8 cellular contexts compared by ENCODE assay signal in genomic region chr16:72093448-72094265, GRCh38. TPM values are rescaled to one million over a fixed set of nuclear protein-coding genes. Genes with fewer than 3 reads are reported as not detected.
DNase-seq lines count a peak whose midpoint lies in the region; ATAC-seq and TF ChIP-seq lines count a peak whose summit lies in the region.

TSS of gene DHX38 (plus strand) at chr16:72093847. CDS start at chr16:72096158, 2,311 bp downstream.
TSS of gene TXNL4B (minus strand) at chr16:72093620. CDS start at chr16:72090749, 2,871 bp downstream.

- peak within 1 kb of the TSS; percentile 96 for H3K27ac Mint-ChIP-seq in activated naive CD4-positive, alpha-beta T cell treated with anti-CD3 and anti-CD28 coated beads, Interleukin-2, amount 50 U/mL, for 24 hours

- DNase-seq in GM06990 (ENCODE audit: extremely low read depth, insufficient read length) (peak; percentile 89), NCI-H1092 (lab: John Stamatoyannopoulos, UW) (peak; percentile 99), globus pallidus (ENCODE audit: low spot score) (peak; percentile 100), nucleus accumbens (lab: John Stamatoyannopoulos, UW) (peak; percentile 68 to 99 (median 96)), suprapubic skin (ENCODE audit: low spot score in 2 of 2) (peak; percentile 96)

- H3K4me3 Mint-ChIP-seq in activated naive CD4-positive, alpha-beta T cell treated with anti-CD3 and anti-CD28 coated beads, Interleukin-2, amount 50 U/mL, for 24 hours = peak within 1 kb of the TSS; percentile 99

- peak; percentile 98 for ATAC-seq in HG02588 (IDR thresholded peaks at IDR 0.05; ENCODE audit: unreplicated experiment)
- peak; percentile 99 for ATAC-seq in SK-N-SH treated with all-trans-retinoic acid at 6 μM for 48 hours

- no peaks in the 10 kb centered on the region for H3K9me3 ChIP-seq in suprapubic skin

- TF ChIP-seq EP300 in suprapubic skin (IDR thresholded peaks at IDR 0.05) = no peak

- H3K36me3 ChIP-seq in GM06990 (ENCODE audit: control insufficient read depth, insufficient read depth, low read length) = peaks cover 13% of the 10 kb centered on the region
- peaks cover 45% of the 10 kb centered on the region for H3K36me3 ChIP-seq in suprapubic skin

- no peaks in the 10 kb centered on the region for H3K27me3 Mint-ChIP-seq in activated naive CD4-positive, alpha-beta T cell treated with anti-CD3 and anti-CD28 coated beads, Interleukin-2, amount 50 U/mL, for 24 hours

- WGBS in suprapubic skin = 1% methylated on average over 30 of the region's 43 CpGs

- no peaks in the 10 kb centered on the region for H3K9me3 Mint-ChIP-seq in activated naive CD4-positive, alpha-beta T cell treated with anti-CD3 and anti-CD28 coated beads, Interleukin-2, amount 50 U/mL, for 24 hours

- H3K36me3 Mint-ChIP-seq in activated naive CD4-positive, alpha-beta T cell treated with anti-CD3 and anti-CD28 coated beads, Interleukin-2, amount 50 U/mL, for 24 hours = peaks cover 25% of the 10 kb centered on the region

- H3K4me3 ChIP-seq in GM06990 (replicated peaks; ENCODE audit: low read depth, low read length) (peak within 1 kb of the TSS; percentile 93), suprapubic skin (peak within 1 kb of the TSS; percentile 93)

- H3K4me1 Mint-ChIP-seq in activated naive CD4-positive, alpha-beta T cell treated with anti-CD3 and anti-CD28 coated beads, Interleukin-2, amount 50 U/mL, for 24 hours = peaks cover 58% of the 10 kb centered on the region

- H3K27ac ChIP-seq in suprapubic skin = peak within 1 kb of the TSS; percentile 94

- H3K4me1 ChIP-seq in suprapubic skin = peaks cover 41% of the 10 kb centered on the region

- TF ChIP-seq POLR2A in suprapubic skin (IDR thresholded peaks at IDR 0.05) = peak in 1 of 2 donors; percentile 46

- TF ChIP-seq CTCF in GM06990 (IDR thresholded peaks at IDR 0.05; ENCODE audit: insufficient read depth, low read length, poor library complexity, severe bottlenecking) = no peak
- TF ChIP-seq CTCF in suprapubic skin (IDR thresholded peaks at IDR 0.05) = no peak

- no peaks in the 10 kb centered on the region for H3K27me3 ChIP-seq in GM06990 (replicated peaks; ENCODE audit: control insufficient read depth, insufficient read depth, low read length)
- no peaks in the 10 kb centered on the region for H3K27me3 ChIP-seq in suprapubic skin

TF ChIP-seq in SK-N-SH treated with all-trans-retinoic acid at 6 μM for 48 hours, 23 proteins besides CTCF, POLR2A, EP300 and RAD21:
- TF ChIP-seq ESRRG (CRISPR knock-in tag; IDR thresholded peaks at IDR 0.05) = no peak
- peak; percentile 61 for TF ChIP-seq ZNF8 (CRISPR knock-in tag; IDR thresholded peaks at IDR 0.05)
- TF ChIP-seq ZNF70 (CRISPR knock-in tag; IDR thresholded peaks at IDR 0.05) = peak; percentile 87

RNA-seq across cellular contexts. Expression of gene DHX38, which starts in this region (rescaled TPM):
- 10 to 100 TPM; 36.6 to 98.9 (median 57.5) TPM for total RNA-seq in suprapubic skin

RNA-seq across cellular contexts. Expression of gene TXNL4B, which starts in this region (rescaled TPM):
- total RNA-seq in suprapubic skin = 10 to 100 TPM in 1 of 4 donors, 1 to 10 TPM in 3; 6.4 to 19.9 (median 6.9) TPM

Comparison
In these comparisons a context has a peak if more than half of its experiments do, and no peak if none do; other contexts are left out.
1. Peak in every context shown above with its lines: DNase-seq, ATAC-seq, H3K4me3 ChIP-seq and H3K27ac ChIP-seq.